ENCODE assay signal across 1 cellular context in the genomic region with DNA sequence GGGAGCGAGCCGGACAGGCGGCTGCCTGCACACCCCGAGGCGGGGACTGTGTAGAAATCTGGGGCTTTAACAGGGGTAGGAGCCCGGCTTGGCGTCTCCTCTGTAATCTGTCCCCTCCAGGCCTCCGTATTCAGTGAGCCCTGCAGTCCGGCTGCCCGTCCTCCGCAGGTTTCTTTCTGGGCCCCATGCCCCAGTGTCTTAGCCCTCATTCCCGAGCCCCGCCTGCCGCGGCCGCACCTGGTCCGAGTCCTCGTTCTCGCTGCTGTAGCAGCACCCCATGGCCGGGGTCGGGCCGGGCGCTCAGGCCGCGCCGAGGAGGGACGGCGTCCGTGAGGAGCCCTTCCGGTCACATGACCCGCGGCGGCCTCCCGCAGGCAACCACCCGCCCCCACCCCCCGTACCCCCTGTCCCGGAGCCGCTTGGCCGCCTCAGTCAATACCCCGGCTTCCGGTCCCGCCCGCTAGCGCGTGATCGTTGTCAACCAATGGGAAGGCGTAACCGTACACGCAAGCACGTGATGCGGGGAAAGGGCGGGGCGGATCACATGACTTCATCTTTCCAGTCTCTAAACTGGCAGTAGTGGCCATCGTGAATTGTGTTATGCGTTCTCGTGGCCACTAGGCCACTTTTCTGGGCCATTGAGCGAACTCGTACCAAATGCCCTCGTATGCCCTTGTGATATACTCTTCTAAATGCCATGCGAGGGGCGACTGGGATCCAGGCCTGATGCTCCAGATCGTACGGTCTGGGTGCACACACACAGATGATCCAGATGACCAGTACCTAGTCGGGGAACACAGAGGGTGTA.
TF ChIP-seq lines count a peak whose summit lies in the region.

A gene (minus strand): TSS at position 352 of the 808 bp plus-strand sequence. CDS start 73 bp downstream, at position 279.

TF ChIP-seq in HepG2, 621 proteins besides CTCF, POLR2A, EP300 and RAD21 (continued from another document and continues in another):
- TF ChIP-seq, protein P1, sequence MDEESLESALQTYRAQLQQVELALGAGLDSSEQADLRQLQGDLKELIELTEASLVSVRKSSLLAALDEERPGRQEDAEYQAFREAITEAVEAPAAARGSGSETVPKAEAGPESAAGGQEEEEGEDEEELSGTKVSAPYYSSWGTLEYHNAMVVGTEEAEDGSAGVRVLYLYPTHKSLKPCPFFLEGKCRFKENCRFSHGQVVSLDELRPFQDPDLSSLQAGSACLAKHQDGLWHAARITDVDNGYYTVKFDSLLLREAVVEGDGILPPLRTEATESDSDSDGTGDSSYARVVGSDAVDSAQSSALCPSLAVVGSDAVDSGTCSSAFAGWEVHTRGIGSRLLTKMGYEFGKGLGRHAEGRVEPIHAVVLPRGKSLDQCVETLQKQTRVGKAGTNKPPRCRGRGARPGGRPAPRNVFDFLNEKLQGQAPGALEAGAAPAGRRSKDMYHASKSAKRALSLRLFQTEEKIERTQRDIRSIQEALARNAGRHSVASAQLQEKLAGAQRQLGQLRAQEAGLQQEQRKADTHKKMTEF (CRISPR knock-in tag; IDR thresholded peaks at IDR 0.05) = peak; percentile 81
- TF ChIP-seq BHLHE40 (IDR thresholded peaks at IDR 0.05; ENCODE audit: low read length) (peak; percentile 97), KMT2A (CRISPR knock-in tag; IDR thresholded peaks at IDR 0.05) (peak; percentile 93), ZNF644 (CRISPR knock-in tag; IDR thresholded peaks at IDR 0.05; ENCODE audit: low read depth) (peak; percentile 78), KDM5A (IDR thresholded peaks at IDR 0.05; ENCODE audit: borderline replicate concordance, low read length) (peak; percentile 88), ZNF121 (CRISPR knock-in tag; IDR thresholded peaks at IDR 0.05) (no peak), ZNF781 (CRISPR knock-in tag; IDR thresholded peaks at IDR 0.05; ENCODE audit: borderline replicate concordance, not compliant biosample characterization) (peak; percentile 67), ZNF124 (CRISPR knock-in tag; IDR thresholded peaks at IDR 0.05) (0 out of 2 replicates have a peak, but pooled peaks have one; percentile 72), TMF1 (CRISPR knock-in tag; IDR thresholded peaks at IDR 0.05; ENCODE audit: low read depth) (peak; percentile 18), REL (CRISPR knock-in tag; conservative IDR thresholded peaks at IDR 0.05) (no peak), PCBP2 (optimal IDR thresholded peaks at IDR 0.05; ENCODE audit: low read depth, low read length, poor library complexity, severe bottlenecking) (no peak), CCAR2 (optimal IDR thresholded peaks at IDR 0.05; ENCODE audit: low read depth, low read length) (no peak), ZNF263 (CRISPR knock-in tag; IDR thresholded peaks at IDR 0.05) (peak; percentile 74), FOSL2 (CRISPR knock-in tag; IDR thresholded peaks at IDR 0.05) (peak; percentile 27; the same call in 1 of the 2 replicates), KMT2B (CRISPR knock-in tag; IDR thresholded peaks at IDR 0.05) (peak; percentile 67), HDAC1 (CRISPR knock-in tag; IDR thresholded peaks at IDR 0.05) (peak; percentile 61), ZNF788 (CRISPR knock-in tag; IDR thresholded peaks at IDR 0.05; ENCODE audit: borderline replicate concordance) (peak; percentile 58; the same call in 1 of the 2 replicates), ZNF441 (CRISPR knock-in tag; IDR thresholded peaks at IDR 0.05; ENCODE audit: borderline replicate concordance) (no peak), ZKSCAN5 (CRISPR knock-in tag; IDR thresholded peaks at IDR 0.05) (no peak), ZNF792 (CRISPR knock-in tag; IDR thresholded peaks at IDR 0.05) (0 out of 2 replicates have a peak, but pooled peaks have one; percentile 20), ZNF451 (CRISPR knock-in tag; IDR thresholded peaks at IDR 0.05) (no peak), ZFP62 (CRISPR knock-in tag; IDR thresholded peaks at IDR 0.05) (no peak), NFKB2 (CRISPR knock-in tag; IDR thresholded peaks at IDR 0.05; ENCODE audit: borderline replicate concordance) (peak; percentile 37; the same call in 1 of the 2 replicates), KDM5B (CRISPR knock-in tag; IDR thresholded peaks at IDR 0.05; ENCODE audit: borderline replicate concordance) (peak; percentile 85), IRF2 (CRISPR knock-in tag; IDR thresholded peaks at IDR 0.05) (peak; percentile 35; the same call in 1 of the 2 replicates), EED (CRISPR knock-in tag; IDR thresholded peaks at IDR 0.05) (no peak), NFATC3 (CRISPR knock-in tag; IDR thresholded peaks at IDR 0.05) (no peak), ZNF850 (CRISPR knock-in tag; conservative IDR thresholded peaks at IDR 0.05) (no peak), KDM1A (CRISPR knock-in tag; IDR thresholded peaks at IDR 0.05) (no peak), FLYWCH1 (CRISPR knock-in tag; IDR thresholded peaks at IDR 0.05) (no peak), ZNF563 (CRISPR knock-in tag; IDR thresholded peaks at IDR 0.05) (no peak), KLF6 (CRISPR knock-in tag; IDR thresholded peaks at IDR 0.05) (peak; percentile 39; the same call in 1 of the 2 replicates), ZNF607 (CRISPR knock-in tag; IDR thresholded peaks at IDR 0.05; ENCODE audit: borderline replicate concordance) (peak; percentile 51; the same call in 1 of the 2 replicates)
- TF ChIP-seq, protein P2, sequence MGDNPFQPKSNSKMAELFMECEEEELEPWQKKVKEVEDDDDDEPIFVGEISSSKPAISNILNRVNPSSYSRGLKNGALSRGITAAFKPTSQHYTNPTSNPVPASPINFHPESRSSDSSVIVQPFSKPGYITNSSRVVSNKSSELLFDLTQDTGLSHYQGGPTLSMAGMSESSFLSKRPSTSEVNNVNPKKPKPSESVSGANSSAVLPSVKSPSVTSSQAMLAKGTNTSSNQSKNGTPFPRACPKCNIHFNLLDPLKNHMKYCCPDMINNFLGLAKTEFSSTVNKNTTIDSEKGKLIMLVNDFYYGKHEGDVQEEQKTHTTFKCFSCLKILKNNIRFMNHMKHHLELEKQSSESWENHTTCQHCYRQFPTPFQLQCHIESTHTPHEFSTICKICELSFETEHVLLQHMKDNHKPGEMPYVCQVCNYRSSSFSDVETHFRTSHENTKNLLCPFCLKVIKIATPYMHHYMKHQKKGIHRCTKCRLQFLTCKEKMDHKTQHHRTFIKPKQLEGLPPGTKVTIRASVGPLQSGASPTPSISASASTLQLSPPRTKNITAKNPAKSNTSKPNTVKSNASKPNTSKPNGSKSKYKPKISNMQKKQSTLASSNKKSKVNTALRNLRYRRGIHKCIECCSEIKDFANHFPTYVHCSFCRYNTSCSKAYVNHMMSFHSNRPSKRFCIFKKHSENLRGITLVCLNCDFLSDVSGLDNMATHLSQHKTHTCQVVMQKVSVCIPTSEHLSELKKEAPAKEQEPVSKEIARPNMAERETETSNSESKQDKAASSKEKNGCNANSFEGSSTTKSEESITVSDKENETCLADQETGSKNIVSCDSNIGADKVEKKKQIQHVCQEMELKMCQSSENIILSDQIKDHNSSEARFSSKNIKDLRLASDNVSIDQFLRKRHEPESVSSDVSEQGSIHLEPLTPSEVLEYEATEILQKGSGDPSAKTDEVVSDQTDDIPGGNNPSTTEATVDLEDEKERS (CRISPR knock-in tag; IDR thresholded peaks at IDR 0.05) = peak; percentile 61; the same call in 1 of the 2 replicates
- TF ChIP-seq, protein P3, sequence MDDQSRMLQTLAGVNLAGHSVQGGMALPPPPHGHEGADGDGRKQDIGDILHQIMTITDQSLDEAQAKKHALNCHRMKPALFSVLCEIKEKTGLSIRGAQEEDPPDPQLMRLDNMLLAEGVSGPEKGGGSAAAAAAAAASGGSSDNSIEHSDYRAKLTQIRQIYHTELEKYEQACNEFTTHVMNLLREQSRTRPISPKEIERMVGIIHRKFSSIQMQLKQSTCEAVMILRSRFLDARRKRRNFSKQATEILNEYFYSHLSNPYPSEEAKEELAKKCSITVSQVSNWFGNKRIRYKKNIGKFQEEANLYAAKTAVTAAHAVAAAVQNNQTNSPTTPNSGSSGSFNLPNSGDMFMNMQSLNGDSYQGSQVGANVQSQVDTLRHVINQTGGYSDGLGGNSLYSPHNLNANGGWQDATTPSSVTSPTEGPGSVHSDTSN (CRISPR knock-in tag; IDR thresholded peaks at IDR 0.05; ENCODE audit: borderline replicate concordance) = no peak
- TF ChIP-seq, protein P4, sequence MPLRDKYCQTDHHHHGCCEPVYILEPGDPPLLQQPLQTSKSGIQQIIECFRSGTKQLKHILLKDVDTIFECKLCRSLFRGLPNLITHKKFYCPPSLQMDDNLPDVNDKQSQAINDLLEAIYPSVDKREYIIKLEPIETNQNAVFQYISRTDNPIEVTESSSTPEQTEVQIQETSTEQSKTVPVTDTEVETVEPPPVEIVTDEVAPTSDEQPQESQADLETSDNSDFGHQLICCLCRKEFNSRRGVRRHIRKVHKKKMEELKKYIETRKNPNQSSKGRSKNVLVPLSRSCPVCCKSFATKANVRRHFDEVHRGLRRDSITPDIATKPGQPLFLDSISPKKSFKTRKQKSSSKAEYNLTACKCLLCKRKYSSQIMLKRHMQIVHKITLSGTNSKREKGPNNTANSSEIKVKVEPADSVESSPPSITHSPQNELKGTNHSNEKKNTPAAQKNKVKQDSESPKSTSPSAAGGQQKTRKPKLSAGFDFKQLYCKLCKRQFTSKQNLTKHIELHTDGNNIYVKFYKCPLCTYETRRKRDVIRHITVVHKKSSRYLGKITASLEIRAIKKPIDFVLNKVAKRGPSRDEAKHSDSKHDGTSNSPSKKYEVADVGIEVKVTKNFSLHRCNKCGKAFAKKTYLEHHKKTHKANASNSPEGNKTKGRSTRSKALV (CRISPR knock-in tag; IDR thresholded peaks at IDR 0.05) = 0 out of 2 replicates have a peak, but pooled peaks have one; percentile 2
- TF ChIP-seq, protein P5, sequence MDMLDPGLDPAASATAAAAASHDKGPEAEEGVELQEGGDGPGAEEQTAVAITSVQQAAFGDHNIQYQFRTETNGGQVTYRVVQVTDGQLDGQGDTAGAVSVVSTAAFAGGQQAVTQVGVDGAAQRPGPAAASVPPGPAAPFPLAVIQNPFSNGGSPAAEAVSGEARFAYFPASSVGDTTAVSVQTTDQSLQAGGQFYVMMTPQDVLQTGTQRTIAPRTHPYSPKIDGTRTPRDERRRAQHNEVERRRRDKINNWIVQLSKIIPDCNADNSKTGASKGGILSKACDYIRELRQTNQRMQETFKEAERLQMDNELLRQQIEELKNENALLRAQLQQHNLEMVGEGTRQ (IDR thresholded peaks at IDR 0.05; ENCODE audit: low read depth, low read length) = peak; percentile 99
- TF ChIP-seq, protein P5 (CRISPR knock-in tag; IDR thresholded peaks at IDR 0.05; ENCODE audit: borderline replicate concordance) = peak; percentile 96; the same call in 1 of the 2 replicates
- TF ChIP-seq, protein P6, sequence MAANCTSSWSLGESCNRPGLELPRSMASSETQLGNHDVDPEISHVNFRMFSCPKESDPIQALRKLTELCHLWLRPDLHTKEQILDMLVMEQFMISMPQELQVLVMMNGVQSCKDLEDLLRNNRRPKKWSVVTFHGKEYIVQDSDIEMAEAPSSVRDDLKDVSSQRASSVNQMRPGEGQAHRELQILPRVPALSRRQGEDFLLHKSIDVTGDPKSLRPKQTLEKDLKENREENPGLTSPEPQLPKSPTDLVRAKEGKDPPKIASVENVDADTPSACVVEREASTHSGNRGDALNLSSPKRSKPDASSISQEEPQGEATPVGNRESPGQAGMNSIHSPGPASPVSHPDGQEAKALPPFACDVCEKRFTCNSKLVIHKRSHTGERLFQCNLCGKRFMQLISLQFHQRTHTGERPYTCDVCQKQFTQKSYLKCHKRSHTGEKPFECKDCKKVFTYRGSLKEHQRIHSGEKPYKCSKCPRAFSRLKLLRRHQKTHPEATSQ (CRISPR knock-in tag; IDR thresholded peaks at IDR 0.05; ENCODE audit: borderline replicate concordance) = no peak
- TF ChIP-seq, protein P7, sequence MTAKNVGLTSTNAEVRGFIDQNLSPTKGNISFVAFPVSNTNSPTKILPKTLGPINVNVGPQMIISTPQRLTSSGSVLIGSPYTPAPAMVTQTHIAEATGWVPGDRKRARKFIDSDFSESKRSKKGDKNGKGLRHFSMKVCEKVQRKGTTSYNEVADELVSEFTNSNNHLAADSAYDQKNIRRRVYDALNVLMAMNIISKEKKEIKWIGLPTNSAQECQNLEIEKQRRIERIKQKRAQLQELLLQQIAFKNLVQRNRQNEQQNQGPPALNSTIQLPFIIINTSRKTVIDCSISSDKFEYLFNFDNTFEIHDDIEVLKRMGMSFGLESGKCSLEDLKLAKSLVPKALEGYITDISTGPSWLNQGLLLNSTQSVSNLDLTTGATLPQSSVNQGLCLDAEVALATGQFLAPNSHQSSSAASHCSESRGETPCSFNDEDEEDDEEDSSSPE (CRISPR knock-in tag; IDR thresholded peaks at IDR 0.05) = 0 out of 2 replicates have a peak, but pooled peaks have one; percentile 58
- TF ChIP-seq, protein P8, sequence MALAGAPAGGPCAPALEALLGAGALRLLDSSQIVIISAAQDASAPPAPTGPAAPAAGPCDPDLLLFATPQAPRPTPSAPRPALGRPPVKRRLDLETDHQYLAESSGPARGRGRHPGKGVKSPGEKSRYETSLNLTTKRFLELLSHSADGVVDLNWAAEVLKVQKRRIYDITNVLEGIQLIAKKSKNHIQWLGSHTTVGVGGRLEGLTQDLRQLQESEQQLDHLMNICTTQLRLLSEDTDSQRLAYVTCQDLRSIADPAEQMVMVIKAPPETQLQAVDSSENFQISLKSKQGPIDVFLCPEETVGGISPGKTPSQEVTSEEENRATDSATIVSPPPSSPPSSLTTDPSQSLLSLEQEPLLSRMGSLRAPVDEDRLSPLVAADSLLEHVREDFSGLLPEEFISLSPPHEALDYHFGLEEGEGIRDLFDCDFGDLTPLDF (CRISPR knock-in tag; IDR thresholded peaks at IDR 0.05) = peak; percentile 40; the same call in 1 of the 2 replicates
- TF ChIP-seq, protein P9, sequence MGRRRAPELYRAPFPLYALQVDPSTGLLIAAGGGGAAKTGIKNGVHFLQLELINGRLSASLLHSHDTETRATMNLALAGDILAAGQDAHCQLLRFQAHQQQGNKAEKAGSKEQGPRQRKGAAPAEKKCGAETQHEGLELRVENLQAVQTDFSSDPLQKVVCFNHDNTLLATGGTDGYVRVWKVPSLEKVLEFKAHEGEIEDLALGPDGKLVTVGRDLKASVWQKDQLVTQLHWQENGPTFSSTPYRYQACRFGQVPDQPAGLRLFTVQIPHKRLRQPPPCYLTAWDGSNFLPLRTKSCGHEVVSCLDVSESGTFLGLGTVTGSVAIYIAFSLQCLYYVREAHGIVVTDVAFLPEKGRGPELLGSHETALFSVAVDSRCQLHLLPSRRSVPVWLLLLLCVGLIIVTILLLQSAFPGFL (CRISPR knock-in tag; IDR thresholded peaks at IDR 0.05) = no peak
- TF ChIP-seq, protein P10, sequence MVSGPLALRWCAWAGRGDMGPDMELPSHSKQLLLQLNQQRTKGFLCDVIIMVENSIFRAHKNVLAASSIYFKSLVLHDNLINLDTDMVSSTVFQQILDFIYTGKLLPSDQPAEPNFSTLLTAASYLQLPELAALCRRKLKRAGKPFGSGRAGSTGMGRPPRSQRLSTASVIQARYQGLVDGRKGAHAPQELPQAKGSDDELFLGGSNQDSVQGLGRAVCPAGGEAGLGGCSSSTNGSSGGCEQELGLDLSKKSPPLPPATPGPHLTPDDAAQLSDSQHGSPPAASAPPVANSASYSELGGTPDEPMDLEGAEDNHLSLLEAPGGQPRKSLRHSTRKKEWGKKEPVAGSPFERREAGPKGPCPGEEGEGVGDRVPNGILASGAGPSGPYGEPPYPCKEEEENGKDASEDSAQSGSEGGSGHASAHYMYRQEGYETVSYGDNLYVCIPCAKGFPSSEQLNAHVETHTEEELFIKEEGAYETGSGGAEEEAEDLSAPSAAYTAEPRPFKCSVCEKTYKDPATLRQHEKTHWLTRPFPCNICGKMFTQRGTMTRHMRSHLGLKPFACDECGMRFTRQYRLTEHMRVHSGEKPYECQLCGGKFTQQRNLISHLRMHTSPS (CRISPR knock-in tag; IDR thresholded peaks at IDR 0.05; ENCODE audit: low read depth) = no peak
